10 cellular contexts compared by ENCODE assay signal in the genomic region with DNA sequence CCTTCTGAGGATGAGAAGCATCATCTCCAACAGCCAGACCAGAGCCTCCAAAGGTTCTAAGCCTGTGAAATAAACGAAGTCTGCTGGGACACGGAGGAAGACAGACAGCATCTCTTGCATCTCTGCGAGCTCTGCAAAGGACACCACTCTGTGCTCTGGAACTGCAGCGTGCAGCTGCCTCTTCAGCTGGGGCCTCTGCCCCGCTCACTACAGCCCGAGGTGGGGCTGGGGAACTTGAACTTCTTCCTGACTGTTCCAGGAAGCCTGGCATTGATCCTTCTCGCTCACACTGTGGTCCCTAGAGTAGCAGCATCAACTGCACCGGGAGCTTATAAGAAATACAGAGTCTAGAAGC.
DNase-seq lines count a peak whose midpoint lies in the region; ATAC-seq, FAIRE-seq and TF ChIP-seq lines count a peak whose summit lies in the region.
"Had no signal": no experiment of that assay in that cellular context is flagged by ENCODE, and none has a peak within 500 bp of the region (broad histone marks: within the 10 kb centered on the region; RNA-seq: fewer than 3 reads in every experiment).

No MANE protein-coding gene starts in this region.

- 0% methylated on average over 3 of the region's 8 CpGs for WGBS in HepG2 (ENCODE audit: low lambda C conversion rate)

- no TSS peak for BruUV-seq in HepG2 (replicated peaks; lab: Mats Ljungman, UMichigan)

- no peak overlapping the region for H3K4me2 ChIP-seq in HepG2 (ENCODE audit: low read depth, low read length)
- H3K4me2 ChIP-seq: neural progenitor cell had no signal

- no peaks in the 10 kb centered on the region for H3K9me3 ChIP-seq in HepG2 (ENCODE audit: low read length)
- no peaks in the 10 kb centered on the region for H3K9me3 ChIP-seq in colonic mucosa

- H3K27ac ChIP-seq in HepG2 (ENCODE audit: extremely low read length, insufficient read depth, low read length), result no peak overlapping the region
- H3K27ac ChIP-seq in colonic mucosa, result no peak overlapping the region
- H3K27ac ChIP-seq: neural progenitor cell had no signal

- H3K36me3 ChIP-seq in HepG2 (replicated peaks in 1 of 2; ENCODE audit: control insufficient read depth in 1 of 2, insufficient read depth in 2 of 2, low read length in 2 of 2) (no peaks in the 10 kb centered on the region), colonic mucosa (no peaks in the 10 kb centered on the region)
- H3K36me3 ChIP-seq: neural progenitor cell had no signal

- no peak overlapping the region for H3K4me3 ChIP-seq in HepG2 (replicated peaks in 1 of 3; ENCODE audit: insufficient read depth in 1 of 3, low read depth in 2 of 3, low read length in 3 of 3)
- H3K4me3 ChIP-seq in colonic mucosa, result no peak overlapping the region
- H3K4me3 ChIP-seq: neural progenitor cell had no signal

- ATAC-seq in GM18868 (IDR thresholded peaks at IDR 0.05; ENCODE audit: unreplicated experiment) (peak; percentile 60), GM21529 (IDR thresholded peaks at IDR 0.05; ENCODE audit: unreplicated experiment) (peak; percentile 55), HG03159 (IDR thresholded peaks at IDR 0.05; ENCODE audit: unreplicated experiment) (peak; percentile 54), HepG2 (peak; percentile 18; the same call in 2 of the 3 replicates)

- in situ Hi-C loops in HepG2 (cut with HindIII; ENCODE audit: extremely low pct_ligation_motif_present, low pct_unique_long_range_greater_than_20kb), result no loop called here

- H2AFZ ChIP-seq in HepG2 (ENCODE audit: low read length), result no peak overlapping the region
- H2AFZ ChIP-seq: neural progenitor cell had no signal

- TF ChIP-seq CTCF in HepG2 (CRISPR knock-in tag; IDR thresholded peaks at IDR 0.05), result no peak
- TF ChIP-seq CTCF in colonic mucosa (IDR thresholded peaks at IDR 0.05), result no peak

- CTCF ChIA-PET in HepG2 (lab: Yijun Ruan, JAX; ENCODE audit: low intra/inter-chr PET ratio, low total read pairs), result no interaction called here

- no peak for FAIRE-seq in HepG2 (lab: Jason Lieb, UNC)

- DNase-seq in HepG2 (ENCODE audit: low spot score) (no peak), colonic mucosa (no peak), retina (no peak)
- DNase-seq in stimulated activated CD4-positive, alpha-beta T cell treated with anti-CD3 and anti-CD28 coated beads, Interleukin-12 subunit alpha, Interleukin-12 subunit beta, amount 100 ng/mL, for 4 hours, result no peak
- DNase-seq: activated naive CD4-positive, alpha-beta T cell treated with anti-CD3 and anti-CD28 coated beads, Interleukin-2, amount 10 ng/mL, durations not matched to agents 7 days and 5 days; effector CD4-positive, alpha-beta T cell had no signal

- H3K4me1 ChIP-seq in HepG2 (ENCODE audit: insufficient read depth, low read length) (no peaks in the 10 kb centered on the region), colonic mucosa (no peaks in the 10 kb centered on the region)

- H4K20me1 ChIP-seq in HepG2 (ENCODE audit: insufficient read depth, low read length), result no peaks in the 10 kb centered on the region

- no peak for TF ChIP-seq POLR2A in HepG2 (IDR thresholded peaks at IDR 0.05; ENCODE audit: insufficient read depth in 1 of 2, low read depth in 2 of 2, low read length in 2 of 2)

- no peak for TF ChIP-seq RAD21 in HepG2 (CRISPR knock-in tag; IDR thresholded peaks at IDR 0.05)

- no peak overlapping the region for H3K9ac ChIP-seq in HepG2 (ENCODE audit: insufficient read depth, low read depth, low read length)
- H3K9ac ChIP-seq in colonic mucosa (ENCODE audit: low read depth in 2 of 2, low read length in 2 of 2), result no peak overlapping the region
- H3K9ac ChIP-seq: neural progenitor cell had no signal

- intact Hi-C loops in HepG2 (cut with micrococcal nuclease; ENCODE audit: unreplicated experiment) (no loop called here), colonic mucosa (cut with DNase I) (no loop called here)

- no peaks in the 10 kb centered on the region for H3K79me2 ChIP-seq in HepG2 (ENCODE audit: insufficient read depth, low read length)

- H3K27me3 ChIP-seq in HepG2 (ENCODE audit: control insufficient read depth in 1 of 2, insufficient read depth in 2 of 2, low read length in 2 of 2), result peaks cover 3 to 46% of the 10 kb centered on the region in 2 experiments
- no peaks in the 10 kb centered on the region for H3K27me3 ChIP-seq in colonic mucosa
- H3K27me3 ChIP-seq: neural progenitor cell had no signal

- TF ChIP-seq EP300 in HepG2 (IDR thresholded peaks at IDR 0.05; ENCODE audit: low read depth in 2 of 2, low read length in 2 of 2) (no peak), HepG2 (CRISPR knock-in tag; IDR thresholded peaks at IDR 0.05; ENCODE audit: borderline replicate concordance) (no peak)

- POLR2A ChIA-PET in HepG2 (lab: Yijun Ruan, JAX), result no interaction called here

TF ChIP-seq in HepG2, 621 proteins besides CTCF, POLR2A, EP300 and RAD21:
- TF ChIP-seq RFX5 (IDR thresholded peaks at IDR 0.05; ENCODE audit: low read depth, low read length) (no peak), ZBTB38 (CRISPR knock-in tag; IDR thresholded peaks at IDR 0.05) (no peak), AGO2 (optimal IDR thresholded peaks at IDR 0.05; ENCODE audit: low read depth, low read length) (no peak), RXRA (CRISPR knock-in tag; IDR thresholded peaks at IDR 0.05) (no peak), HNRNPH1 (optimal IDR thresholded peaks at IDR 0.05; ENCODE audit: low read depth, low read length) (no peak)
